9 cellular contexts compared by ENCODE assay signal in genomic region chr10:17235136-17235535, GRCh38. TPM values are rescaled to one million over a fixed set of nuclear protein-coding genes. Genes with fewer than 3 reads are reported as not detected.
A peak's percentile ranks its signal among the peaks of the same experiment; 100 is the strongest.
DNase-seq lines count a peak whose midpoint lies in the region; TF ChIP-seq lines count a peak whose summit lies in the region.
"Had no signal": no experiment of that assay in that cellular context is flagged by ENCODE, and none has a peak within 500 bp of the region (broad histone marks: within the 10 kb centered on the region; RNA-seq: fewer than 3 reads in every experiment).

No MANE protein-coding gene starts in this region.

- no peaks in the 10 kb centered on the region for H3K9me3 Mint-ChIP-seq in T-helper 2 cell treated with Interferon-gamma antibody and Interleukin-4, amounts not matched to agents 5 μg/mL and 100 μg/mL, for 36 hours
- H3K9me3 Mint-ChIP-seq: immature natural killer cell had no signal

- H3K27ac Mint-ChIP-seq in T-helper 2 cell treated with Interferon-gamma antibody and Interleukin-4, amounts not matched to agents 5 μg/mL and 100 μg/mL, for 36 hours: no peak overlapping the region

- H3K9ac ChIP-seq in stomach smooth muscle (ENCODE audit: low read length in 2 of 2): peak overlapping the region in 1 of 2 donors; percentile 1

- intact Hi-C loops in esophagus squamous epithelium (cut with DNase I): no loop called here

- no peak overlapping the region for H3K27ac ChIP-seq in stomach smooth muscle (ENCODE audit: low read length)
- H3K27ac ChIP-seq in esophagus squamous epithelium: peak overlapping the region in 2 of 4 donors; percentile 13 to 26

- TF ChIP-seq CTCF in foreskin fibroblast (IDR thresholded peaks at IDR 0.05; ENCODE audit: low read depth, low read length): no peak
- TF ChIP-seq CTCF in esophagus squamous epithelium (IDR thresholded peaks at IDR 0.05): no peak

- H3K4me1 ChIP-seq in stomach smooth muscle (ENCODE audit: control insufficient read depth, insufficient read depth, low read length): peaks cover 12% of the 10 kb centered on the region
- H3K4me1 ChIP-seq in esophagus squamous epithelium: peaks cover 0 to 71% (median 28%) of the 10 kb centered on the region in 3 donors

- H3K27me3 Mint-ChIP-seq in T-helper 2 cell treated with Interferon-gamma antibody and Interleukin-4, amounts not matched to agents 5 μg/mL and 100 μg/mL, for 36 hours (ENCODE audit: low read depth): no peaks in the 10 kb centered on the region

- H3K36me3 ChIP-seq in stomach smooth muscle (ENCODE audit: control insufficient read depth in 2 of 2, insufficient read depth in 2 of 2, low read length in 2 of 2) (peaks cover 34 to 38% of the 10 kb centered on the region in 2 donors), esophagus squamous epithelium (peaks cover 0 to 62% (median 7%) of the 10 kb centered on the region in 3 donors)

- WGBS in esophagus squamous epithelium, 2 donors: 61 to 71% methylated on average over 8 of the region's 8 CpGs

- H3K4me3 Mint-ChIP-seq in T-helper 2 cell treated with Interferon-gamma antibody and Interleukin-4, amounts not matched to agents 5 μg/mL and 100 μg/mL, for 36 hours: peak overlapping the region; percentile 50
- H3K4me3 Mint-ChIP-seq: immature natural killer cell had no signal

- H3K9me3 ChIP-seq in stomach smooth muscle (ENCODE audit: control insufficient read depth in 2 of 2, low read length in 2 of 2) (no peaks in the 10 kb centered on the region), esophagus squamous epithelium (no peaks in the 10 kb centered on the region)

- H3K27me3 ChIP-seq in stomach smooth muscle (ENCODE audit: control insufficient read depth in 1 of 2, insufficient read depth in 2 of 2, low read length in 2 of 2) (no peaks in the 10 kb centered on the region), esophagus squamous epithelium (peaks cover 0 to 2% (median 0%) of the 10 kb centered on the region in 4 donors)

- H3K4me3 ChIP-seq in foreskin fibroblast (ENCODE audit: low read depth in 1 of 2, low read length in 2 of 2) (peak overlapping the region; percentile 93 to 94), stomach smooth muscle (ENCODE audit: low read length in 2 of 2) (peak overlapping the region; percentile 1 to 17), esophagus squamous epithelium (peak overlapping the region in 2 of 4 donors; percentile 72 to 94)

- DNase-seq in T-helper 2 cell treated with Interferon-gamma antibody and Interleukin-4, amounts not matched to agents 5 μg/mL and 100 μg/mL, for 36 hours (ENCODE audit: low spot score): no peak
- DNase-seq in T-helper 2 cell (no peak), SK-MEL-5 (ENCODE audit: low read depth, low spot score) (peak; percentile 45), foreskin fibroblast (peak in 1 of 2 donors; percentile 52), esophagus squamous epithelium (lab: John Stamatoyannopoulos, UW) (no peak)
- no peak for DNase-seq in stimulated activated CD4-positive, alpha-beta T cell treated with anti-CD3 and anti-CD28 coated beads, Interleukin-1b, Interleukin-23, amount 100 ng/mL, for 48 hours
- DNase-seq in activated CD8-positive, alpha-beta memory T cell treated with anti-CD3 and anti-CD28 coated beads, Interleukin-2, amount 50 U/mL, for 4 hours: no peak
- DNase-seq: immature natural killer cell had no signal

- TF ChIP-seq POLR2A in esophagus squamous epithelium (IDR thresholded peaks at IDR 0.05): no peak

- peaks cover 74% of the 10 kb centered on the region for H3K36me3 Mint-ChIP-seq in T-helper 2 cell treated with Interferon-gamma antibody and Interleukin-4, amounts not matched to agents 5 μg/mL and 100 μg/mL, for 36 hours (ENCODE audit: low read depth)

- in situ Hi-C loops in SK-MEL-5 (cut with HindIII; ENCODE audit: low pct_unique_long_range_greater_than_20kb, low sequenced_read_pairs): loop anchor here (25.0 kb wide), 1 partner anchor 373 kb away; no protein-coding TSS in a partner anchor

- H3K4me1 Mint-ChIP-seq in T-helper 2 cell treated with Interferon-gamma antibody and Interleukin-4, amounts not matched to agents 5 μg/mL and 100 μg/mL, for 36 hours (ENCODE audit: low read depth): peaks cover 36% of the 10 kb centered on the region

RNA-seq across cellular contexts. Expression of gene VIM, which starts 7.1 kb away (rescaled TPM):
- 2,222 and 2,306 TPM in 2 replicates for total RNA-seq in SK-MEL-5 (2014; rRNA removed; shearing (Covaris generic))
- polyA plus RNA-seq in SK-MEL-5 (2015; cell fraction: cytosol; rRNA removed): 2,226 and 2,601 TPM in 2 replicates
- 999 and 1,074 TPM in 2 replicates for polyA plus RNA-seq in SK-MEL-5 (2015; cell fraction: nucleus; rRNA removed)
- 1,000 to 10,000 TPM in 1 of 4 donors, 100 to 1,000 TPM in 2, 10 to 100 TPM in 1; 55.2 to 1,252 (median 375) TPM for total RNA-seq in esophagus squamous epithelium

RNA-seq across cellular contexts. Expression of gene TRDMT1, which starts 33.7 kb away (rescaled TPM):
- total RNA-seq in SK-MEL-5 (2014; rRNA removed; shearing (Covaris generic)): 8.0 and 9.7 TPM in 2 replicates
- 5.0 and 5.9 TPM in 2 replicates for polyA plus RNA-seq in SK-MEL-5 (2015; cell fraction: cytosol; rRNA removed)
- polyA plus RNA-seq in SK-MEL-5 (2015; cell fraction: nucleus; rRNA removed): 9.1 and 17.5 TPM in 2 replicates
- 1 to 10 TPM; 1.3 to 5.9 (median 2.6) TPM for total RNA-seq in esophagus squamous epithelium
